Comparison of ENCODE assay signal across 13 cellular contexts in genomic region chr1:8406011-8406410, GRCh38.
"Had no signal": no experiment of that assay in that cellular context is flagged by ENCODE, and none has a peak within 500 bp of the region (broad histone marks: within the 10 kb centered on the region; RNA-seq: fewer than 3 reads in every experiment).

No MANE protein-coding gene starts in this region.

- H3K27ac Mint-ChIP-seq: type B pancreatic cell had no signal

- H3K9me3 Mint-ChIP-seq: type B pancreatic cell had no signal

- H3K27ac ChIP-seq: cardiac muscle cell, parathyroid adenoma had no signal

- DNase-seq: activated CD4-positive, alpha-beta T cell treated with anti-CD3 and anti-CD28 coated beads, Interleukin-2, amount 50 U/mL, for 4 hours; activated T-cell treated with anti-CD3 and anti-CD28 coated beads, Interleukin-2, amount 50 U/mL, for 1 hour; kidney; small intestine; substantia nigra; T-helper 2 cell had no signal

- H2AFZ ChIP-seq: hepatocyte, parathyroid adenoma had no signal

- H3K27me3 Mint-ChIP-seq: type B pancreatic cell had no signal

- H3K27me3 ChIP-seq: cardiac muscle cell, hepatocyte had no signal

- H3K4me2 ChIP-seq: hepatocyte had no signal

- H3K4me3 ChIP-seq: cardiac muscle cell, hepatocyte had no signal

- H3K9ac ChIP-seq: parathyroid adenoma had no signal

- FAIRE-seq: colon, endothelial cell of umbilical vein, kidney, small intestine, TTC549 had no signal
